ENCODE assay signal across 1 cellular context in the genomic region with DNA sequence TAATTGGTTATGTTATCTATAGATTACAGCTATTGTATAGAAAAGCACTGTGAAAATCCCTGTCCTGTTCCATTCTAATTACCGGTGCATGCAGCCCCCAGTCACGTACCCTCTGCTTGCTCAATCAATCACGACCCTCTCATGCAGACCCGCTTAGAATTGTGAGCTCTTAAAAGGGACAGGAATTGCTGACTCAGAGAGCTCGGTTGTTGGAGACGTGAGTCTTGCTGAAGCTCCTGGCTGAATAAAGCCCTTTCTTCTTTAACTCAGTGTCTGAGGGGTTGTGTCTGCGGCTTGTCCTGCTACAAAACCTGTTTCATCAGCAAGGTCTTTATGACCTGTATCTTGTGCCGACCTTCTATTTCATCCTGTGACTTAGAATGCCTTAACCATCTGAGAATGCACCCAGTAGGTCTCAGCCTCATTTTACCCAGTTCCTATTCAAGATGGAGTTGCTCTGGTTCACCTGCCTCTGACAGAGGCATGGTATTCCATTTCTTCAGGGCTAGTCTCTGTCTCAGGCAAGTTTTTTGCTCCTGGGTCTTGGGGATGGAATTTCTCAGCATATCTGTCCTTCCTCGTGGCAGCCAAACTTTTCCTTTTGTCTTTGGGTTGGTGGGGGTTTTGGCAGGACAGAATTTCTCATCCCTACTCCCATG. TPM values are rescaled to one million over a fixed set of nuclear protein-coding genes. Genes with fewer than 3 reads are reported as not detected.
"Had no signal": no experiment of that assay in that cellular context is flagged by ENCODE, and none has a peak within 500 bp of the region (broad histone marks: within the 10 kb centered on the region; RNA-seq: fewer than 3 reads in every experiment).

No MANE protein-coding gene starts in this region.

RNA-seq across cellular contexts. Expression of a gene that starts 24.2 kb away (rescaled TPM):
- total RNA-seq: IMR-90 had no signal

RNA-seq across cellular contexts. Expression of a gene that starts 29.4 kb away (rescaled TPM):
- total RNA-seq: IMR-90 had no signal

RNA-seq across cellular contexts. Expression of a gene that starts 49.5 kb away (rescaled TPM):
- total RNA-seq: IMR-90 had no signal
